Comparison of ENCODE assay signal across 26 cellular contexts in the genomic region with DNA sequence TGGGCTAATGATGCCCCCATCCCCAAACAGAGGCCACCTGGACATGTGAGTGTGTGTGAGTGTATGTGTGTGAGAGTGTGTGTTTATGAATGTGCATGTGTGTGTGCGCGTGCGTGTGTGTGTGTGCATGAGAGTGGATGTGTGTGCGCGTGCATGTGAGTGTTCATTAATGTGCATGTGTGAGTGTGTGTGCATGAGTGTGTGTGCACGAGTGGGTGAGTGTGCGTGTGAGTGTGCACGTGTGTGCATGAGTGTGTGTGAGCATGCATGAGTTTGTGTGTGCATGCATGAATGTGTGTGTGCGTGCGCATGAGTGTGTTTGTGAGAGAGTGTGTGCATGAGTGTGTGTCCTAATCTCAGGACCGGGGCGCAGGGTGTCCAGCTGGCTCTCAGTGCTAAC. TPM values are rescaled to one million over a fixed set of nuclear protein-coding genes. Genes with fewer than 3 reads are reported as not detected.
"Had no signal": no experiment of that assay in that cellular context is flagged by ENCODE, and none has a peak within 500 bp of the region (broad histone marks: within the 10 kb centered on the region; RNA-seq: fewer than 3 reads in every experiment).

No MANE protein-coding gene starts in this region.

- H3K27ac Mint-ChIP-seq: nephron progenitor cell; stimulated activated naive B cell treated with anti-CD40 and anti-IgM and Interleukin-4, amounts not matched to agents 10 μg/mL and 1 μg/mL and 100 μg/mL, for 72 hours; stimulated activated naive CD8-positive, alpha-beta T cell treated with anti-CD3 and anti-CD28 coated beads, Interleukin-15, amount 100 ng/mL, for 72 hours had no signal

- H3K36me3 ChIP-seq: gastrocnemius medialis, heart right ventricle, left lung, neutrophil, sigmoid colon, transverse colon, uterus had no signal

- H3K4me3 Mint-ChIP-seq: nephron progenitor cell; stimulated activated naive B cell treated with anti-CD40 and anti-IgM and Interleukin-4, amounts not matched to agents 10 μg/mL and 1 μg/mL and 100 μg/mL, for 72 hours; stimulated activated naive CD8-positive, alpha-beta T cell treated with anti-CD3 and anti-CD28 coated beads, Interleukin-15, amount 100 ng/mL, for 72 hours had no signal

- H3K4me1 Mint-ChIP-seq: nephron progenitor cell; stimulated activated naive B cell treated with anti-CD40 and anti-IgM and Interleukin-4, amounts not matched to agents 10 μg/mL and 1 μg/mL and 100 μg/mL, for 72 hours; stimulated activated naive CD8-positive, alpha-beta T cell treated with anti-CD3 and anti-CD28 coated beads, Interleukin-15, amount 100 ng/mL, for 72 hours had no signal

- H3K27ac ChIP-seq: dorsolateral prefrontal cortex, gastrocnemius medialis, heart right ventricle, left lung, neutrophil, sigmoid colon, skin epidermis, testis, uterus had no signal

- FAIRE-seq: endometrium had no signal

- H3K27me3 ChIP-seq: gastrocnemius medialis, heart right ventricle, left lung, neutrophil, sigmoid colon, testis, transverse colon, uterus had no signal

- H3K4me1 ChIP-seq: left lung, sigmoid colon, uterus had no signal

- H3K4me3 ChIP-seq: dorsolateral prefrontal cortex, gastrocnemius medialis, heart right ventricle, left lung, lung, sigmoid colon, skin epidermis, testis, transverse colon, uterus had no signal

- ATAC-seq: esophagus mucosa; gastrocnemius medialis; heart right ventricle; left lung; stimulated activated naive B cell treated with anti-CD40 and anti-IgM and Interleukin-4, amounts not matched to agents 10 μg/mL and 1 μg/mL and 100 μg/mL, for 72 hours; stimulated activated naive CD8-positive, alpha-beta T cell treated with anti-CD3 and anti-CD28 coated beads, Interleukin-15, amount 100 ng/mL, for 72 hours had no signal

- DNase-seq: cortex of kidney; dorsolateral prefrontal cortex; effector memory CD4-positive, alpha-beta T cell; gastrocnemius medialis; heart right ventricle; islet precursor cell; left lung; mesenchymal stem cell; midbrain; nephron progenitor cell; posterior cingulate gyrus; sigmoid colon; stimulated activated CD4-positive, alpha-beta T cell treated with anti-CD3 and anti-CD28 coated beads, Interleukin-2, amount 100 ng/mL, for 24 hours; stimulated activated CD4-positive, alpha-beta T cell treated with anti-CD3 and anti-CD28 coated beads, Interleukin-4, amount 100 ng/mL, for 4 hours; stimulated activated naive B cell treated with anti-CD40 and anti-IgM and Interleukin-4, amounts not matched to agents 10 μg/mL and 1 μg/mL and 100 μg/mL, for 72 hours; stimulated activated naive CD8-positive, alpha-beta T cell treated with anti-CD3 and anti-CD28 coated beads, Interleukin-15, amount 100 ng/mL, for 72 hours; testis; transverse colon; uterus had no signal

- H3K9me3 ChIP-seq: gastrocnemius medialis, heart right ventricle, left lung, neutrophil, sigmoid colon, testis, transverse colon, uterus had no signal

- H3K9me3 Mint-ChIP-seq: nephron progenitor cell; stimulated activated naive CD8-positive, alpha-beta T cell treated with anti-CD3 and anti-CD28 coated beads, Interleukin-15, amount 100 ng/mL, for 72 hours had no signal

RNA-seq across cellular contexts. Expression of gene IYD, which starts 1.3 kb away (rescaled TPM):
- total RNA-seq: esophagus mucosa, fibroblast of villous mesenchyme, heart right ventricle, osteoblast, uterus had no signal
- polyA plus RNA-seq: heart right ventricle had no signal
